ENCODE assay signal across 8 cellular contexts in the genomic region with DNA sequence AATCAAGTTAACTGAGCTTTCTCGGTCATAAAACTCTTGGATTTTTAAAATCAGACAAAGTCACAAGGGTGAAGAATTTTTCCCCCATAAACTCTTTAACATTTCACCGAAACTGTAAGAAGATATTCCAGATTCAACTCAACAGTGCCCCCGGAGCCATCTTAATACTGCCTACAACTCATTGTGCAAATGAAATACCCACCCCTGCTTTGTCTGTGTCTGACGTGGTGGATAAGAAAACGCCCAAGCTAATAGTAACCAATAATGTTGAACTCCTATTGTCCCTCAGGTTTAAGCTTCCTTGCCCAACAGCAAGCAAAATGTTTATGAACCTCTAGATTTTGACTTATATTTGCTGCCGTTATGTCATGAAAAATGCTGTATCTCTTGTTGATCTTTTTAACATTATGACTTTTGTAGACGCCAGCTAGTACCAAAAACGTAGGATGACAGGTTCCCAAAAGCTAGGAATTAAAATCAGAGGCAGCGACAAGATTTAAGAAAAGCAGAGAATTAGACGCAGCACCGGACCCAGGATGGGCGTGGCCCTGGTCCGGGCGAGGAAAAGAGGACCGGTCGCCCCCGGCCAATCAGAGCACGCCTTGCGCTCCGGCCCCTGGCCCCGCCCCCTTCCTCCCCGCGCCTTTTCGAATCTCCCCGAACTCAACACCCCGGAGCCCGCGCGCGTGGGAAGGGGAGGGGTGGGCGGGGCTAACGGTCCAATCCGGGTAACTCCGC. TPM values are rescaled to one million over a fixed set of nuclear protein-coding genes. Genes with fewer than 3 reads are reported as not detected.
A peak's percentile ranks its signal among the peaks of the same experiment; 100 is the strongest.
DNase-seq lines count a peak whose midpoint lies in the region; ATAC-seq and TF ChIP-seq lines count a peak whose summit lies in the region.

No MANE protein-coding gene starts in this region.

- peak; percentile 74 for ATAC-seq in GM21576 (IDR thresholded peaks at IDR 0.05; ENCODE audit: unreplicated experiment)

- peak; percentile 74 for DNase-seq in Caki2 (ENCODE audit: low read depth)
- DNase-seq in Jurkat, Clone E6-1 (ENCODE audit: low read depth, low spot score): peak; percentile 90
- peak; percentile 95 for DNase-seq in OCI-M1 (lab: John Stamatoyannopoulos, UW)
- peak; percentile 97 for DNase-seq in activated T-cell treated with anti-CD3 and anti-CD28 coated beads for 48 hours (ENCODE audit: low read depth)
- DNase-seq in epithelial cell of proximal tubule (ENCODE audit: low read depth): peak; percentile 20
- peak; percentile 94 for DNase-seq in mucosa of gallbladder (ENCODE audit: low spot score)
- peak; percentile 94 for DNase-seq in stimulated activated CD8-positive, alpha-beta memory T cell treated with anti-CD3 and anti-CD28 coated beads, Interleukin-4, amount 100 ng/mL, for 24 hours (ENCODE audit: low read depth)

- in situ Hi-C loops in Caki2 (cut with HindIII; ENCODE audit: low pct_unique_long_range_greater_than_20kb, low sequenced_read_pairs): no loop called here

- peak; percentile 29 for TF ChIP-seq CTCF in epithelial cell of proximal tubule (conservative IDR thresholded peaks at IDR 0.05; ENCODE audit: low read depth, low read length)

- peak overlapping the region; percentile 62 for H3K4me3 ChIP-seq in Jurkat, Clone E6-1 (ENCODE audit: low read length)
- H3K4me3 ChIP-seq in epithelial cell of proximal tubule (ENCODE audit: low read depth, low read length): peak overlapping the region; percentile 89

RNA-seq across cellular contexts. Expression of gene STMN1, which starts 1.1 kb away (rescaled TPM):
- total RNA-seq in Caki2 (2014; rRNA removed; shearing (Covaris generic); ENCODE audit: low replicate concordance): 65.2 and 92.4 TPM in 2 replicates
- polyA plus RNA-seq in Jurkat, Clone E6-1 (2012; ENCODE audit: insufficient read depth, insufficient read length): 1,646 TPM
- total RNA-seq in epithelial cell of proximal tubule: 396 and 554 TPM in 2 replicates
- 48.7 TPM for total RNA-seq in mucosa of gallbladder

RNA-seq across cellular contexts. Expression of gene PAQR7, which starts 29.6 kb away (rescaled TPM):
- total RNA-seq in Caki2 (2014; rRNA removed; shearing (Covaris generic); ENCODE audit: low replicate concordance): 7.0 and 14.1 TPM in 2 replicates
- polyA plus RNA-seq in Jurkat, Clone E6-1 (2012; ENCODE audit: insufficient read depth, insufficient read length): 3.7 TPM
- total RNA-seq in epithelial cell of proximal tubule (9.4 and 15.0 TPM in 2 replicates), mucosa of gallbladder (39.7 TPM)

RNA-seq across cellular contexts. Expression of gene AUNIP, which starts 45.9 kb away (rescaled TPM):
- total RNA-seq in Caki2 (2014; rRNA removed; shearing (Covaris generic); ENCODE audit: low replicate concordance): 11.5 and 13.1 TPM in 2 replicates
- 11.0 TPM for polyA plus RNA-seq in Jurkat, Clone E6-1 (2012; ENCODE audit: insufficient read depth, insufficient read length)
- total RNA-seq in epithelial cell of proximal tubule: 6.2 and 13.0 TPM in 2 replicates
- total RNA-seq in mucosa of gallbladder: 0.26 TPM

Comparison
In these comparisons a context has a peak if more than half of its experiments do, and no peak if none do; other contexts are left out.
1. Peak in every context shown above with its lines: DNase-seq, ATAC-seq and H3K4me3 ChIP-seq.
2. DNase-seq: peak in every context shown above with its lines; median percentile 97 in activated T-cell treated with anti-CD3 and anti-CD28 coated beads for 48 hours; 95 in OCI-M1; 94 in mucosa of gallbladder; 94 in stimulated activated CD8-positive, alpha-beta memory T cell treated with anti-CD3 and anti-CD28 coated beads, Interleukin-4, amount 100 ng/mL, for 24 hours; 90 in Jurkat, Clone E6-1; 74 in Caki2; 20 in epithelial cell of proximal tubule.